1 cellular context compared by ENCODE assay signal in genomic region chr1:29152046-29152805, GRCh38.
A peak's percentile ranks its signal among the peaks of the same experiment; 100 is the strongest.
TF ChIP-seq lines count a peak whose summit lies in the region.

No MANE protein-coding gene starts in this region.

TF ChIP-seq in K562, 482 proteins besides CTCF, POLR2A, EP300 and RAD21:
- TF ChIP-seq CEBPG (CRISPR knock-in tag; IDR thresholded peaks at IDR 0.05) = no peak
- TF ChIP-seq CEBPG (tag; conservative IDR thresholded peaks at IDR 0.05 in 1 of 2, IDR thresholded peaks at IDR 0.05 in 1 of 2) = peak in 1 of 2 experiments; percentile 46; a peak in 1 of 4 replicates
- TF ChIP-seq HDAC1 (IDR thresholded peaks at IDR 0.05) = no peak
- TF ChIP-seq HLTF (IDR thresholded peaks at IDR 0.05) = no peak
- TF ChIP-seq CEBPB (tag; IDR thresholded peaks at IDR 0.05) = 0 out of 2 replicates have a peak, but pooled peaks have one; percentile 30
- no peak for TF ChIP-seq ZNF764 (CRISPR knock-in tag; IDR thresholded peaks at IDR 0.05; ENCODE audit: low read depth)
- TF ChIP-seq ZNF282 (CRISPR knock-in tag; IDR thresholded peaks at IDR 0.05) = 0 out of 2 replicates have a peak, but pooled peaks have one; percentile 35
- TF ChIP-seq NR3C1 (CRISPR knock-in tag; IDR thresholded peaks at IDR 0.05) = no peak
TF ChIP-seq in K562: peak in this region for 3.
